1 cellular context compared by ENCODE assay signal in the genomic region with DNA sequence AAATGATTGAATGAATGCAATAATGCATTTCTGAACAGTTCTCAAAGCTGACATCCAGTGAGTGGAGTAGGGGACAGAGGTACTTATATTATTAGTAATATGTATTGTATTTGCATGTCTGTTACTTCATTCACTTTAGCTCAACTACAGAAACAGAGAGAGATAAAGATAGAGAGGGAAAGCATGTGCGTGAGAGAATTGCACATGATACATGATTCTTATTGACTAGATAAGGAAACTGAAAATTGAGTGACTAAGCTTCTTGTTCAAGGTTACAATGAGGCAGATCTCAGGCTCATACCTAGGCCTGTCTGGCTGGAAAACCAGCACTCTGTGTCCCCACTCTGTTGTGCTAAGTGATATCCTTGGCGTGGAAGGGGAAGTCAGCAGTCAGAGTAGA.
TF ChIP-seq lines count a peak whose summit lies in the region.

No MANE protein-coding gene starts in this region.

TF ChIP-seq in GM23338, 12 proteins besides CTCF, POLR2A, EP300 and RAD21 (continued from another document):
- TF ChIP-seq ZNF462 (CRISPR knock-in tag; IDR thresholded peaks at IDR 0.05): no peak
- no peak for TF ChIP-seq POLR2AphosphoS5 (IDR thresholded peaks at IDR 0.05; ENCODE audit: low read depth)
- TF ChIP-seq, protein P1, sequence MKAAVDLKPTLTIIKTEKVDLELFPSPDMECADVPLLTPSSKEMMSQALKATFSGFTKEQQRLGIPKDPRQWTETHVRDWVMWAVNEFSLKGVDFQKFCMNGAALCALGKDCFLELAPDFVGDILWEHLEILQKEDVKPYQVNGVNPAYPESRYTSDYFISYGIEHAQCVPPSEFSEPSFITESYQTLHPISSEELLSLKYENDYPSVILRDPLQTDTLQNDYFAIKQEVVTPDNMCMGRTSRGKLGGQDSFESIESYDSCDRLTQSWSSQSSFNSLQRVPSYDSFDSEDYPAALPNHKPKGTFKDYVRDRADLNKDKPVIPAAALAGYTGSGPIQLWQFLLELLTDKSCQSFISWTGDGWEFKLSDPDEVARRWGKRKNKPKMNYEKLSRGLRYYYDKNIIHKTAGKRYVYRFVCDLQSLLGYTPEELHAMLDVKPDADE (IDR thresholded peaks at IDR 0.05): no peak
- TF ChIP-seq EZH2 (IDR thresholded peaks at IDR 0.05; ENCODE audit: low read depth, unreplicated experiment): no peak
- TF ChIP-seq CREB1 (CRISPR knock-in tag; IDR thresholded peaks at IDR 0.05; ENCODE audit: low read depth): no peak
- no peak for TF ChIP-seq STAT1 (IDR thresholded peaks at IDR 0.05; ENCODE audit: unreplicated experiment)
- TF ChIP-seq ZNF331 (CRISPR knock-in tag; IDR thresholded peaks at IDR 0.05; ENCODE audit: low read depth): no peak
